8 cellular contexts compared by ENCODE assay signal in genomic region chr12:4153343-4153892, GRCh38.
DNase-seq lines count a peak whose midpoint lies in the region; ATAC-seq lines count a peak whose summit lies in the region.

No MANE protein-coding gene starts in this region.

- ATAC-seq in GM18868 (IDR thresholded peaks at IDR 0.05; ENCODE audit: unreplicated experiment) (peak; percentile 70), HG02885 (IDR thresholded peaks at IDR 0.05; ENCODE audit: poor library complexity, unreplicated experiment) (peak; percentile 85)

- DNase-seq in UCSD-AML1 (lab: John Stamatoyannopoulos, UW; ENCODE audit: unreplicated experiment) (peak; percentile 58), kidney tubule cell (ENCODE audit: low spot score) (peak; percentile 40), NCI-H146 treated with DMSO at 0.1 percent for 48 hours (lab: John Stamatoyannopoulos, UW; ENCODE audit: unreplicated experiment) (no peak), DMS114 treated with DMSO at 0.1 percent for 48 hours (lab: John Stamatoyannopoulos, UW; ENCODE audit: unreplicated experiment) (no peak), NCI-H510A (lab: John Stamatoyannopoulos, UW) (no peak), NCI-H1694 (lab: John Stamatoyannopoulos, UW) (no peak)

Comparison
In these comparisons a context has a peak if more than half of its experiments do, and no peak if none do; other contexts are left out.
1. DNase-seq: peak in UCSD-AML1 (single experiment) and kidney tubule cell (single experiment); none in NCI-H146 treated with DMSO at 0.1 percent for 48 hours (single experiment), DMS114 treated with DMSO at 0.1 percent for 48 hours (single experiment), NCI-H510A (single experiment) and NCI-H1694 (single experiment).